Comparison of ENCODE assay signal across 9 cellular contexts in genomic region chr13:94345374-94346195, GRCh38.
A peak's percentile ranks its signal among the peaks of the same experiment; 100 is the strongest.
DNase-seq lines count a peak whose midpoint lies in the region; ATAC-seq and TF ChIP-seq lines count a peak whose summit lies in the region.
"Had no signal": no experiment of that assay in that cellular context is flagged by ENCODE, and none has a peak within 500 bp of the region (broad histone marks: within the 10 kb centered on the region; RNA-seq: fewer than 3 reads in every experiment).

No MANE protein-coding gene starts in this region.

- TF ChIP-seq POLR2A in lower leg skin (IDR thresholded peaks at IDR 0.05) (no peak), ovary (IDR thresholded peaks at IDR 0.05) (no peak)

- no peak for TF ChIP-seq CTCF in lower leg skin (IDR thresholded peaks at IDR 0.05)
- TF ChIP-seq CTCF in GM10248 (IDR thresholded peaks at IDR 0.05; ENCODE audit: control extremely low read depth, extremely low read depth, low read depth, missing control alignments) = no peak
- no peak for TF ChIP-seq CTCF in ovary (IDR thresholded peaks at IDR 0.05)

- H3K36me3 ChIP-seq in skeletal muscle satellite cell (ENCODE audit: insufficient read depth, low read length) = no peaks in the 10 kb centered on the region
- no peaks in the 10 kb centered on the region for H3K36me3 ChIP-seq in ovary

- WGBS in lower leg skin, 2 donors = 43 to 46% methylated on average over 8 of the region's 8 CpGs
- WGBS in ovary, 3 donors = 26 to 34% (median 28%) methylated on average over 8 of the region's 8 CpGs

- DNase-seq in activated CD8-positive, alpha-beta memory T cell treated with anti-CD3 and anti-CD28 coated beads, Interleukin-2, amount 10 ng/mL, durations not matched to agents 7 days and 5 days = no peak
- DNase-seq in activated CD8-positive, alpha-beta memory T cell treated with anti-CD3 and anti-CD28 coated beads, Interleukin-2, amount 50 U/mL, for 48 hours = no peak
- peak; percentile 74 for DNase-seq in NCI-H187 treated with DMSO at 0.1 percent for 48 hours (lab: John Stamatoyannopoulos, UW)
- peak; percentile 72 for DNase-seq in dermis blood vessel endothelial cell
- DNase-seq in lower leg skin (ENCODE audit: low spot score in 2 of 2) = no peak
- no peak for DNase-seq in GM10248 (ENCODE audit: extremely low spot score)
- no peak for DNase-seq in ovary
- DNase-seq: effector memory CD4-positive, alpha-beta T cell had no signal

- POLR2A ChIA-PET in GM10248 (lab: Yijun Ruan, JAX) = no interaction called here

- H3K4me1 Mint-ChIP-seq in activated CD8-positive, alpha-beta memory T cell treated with anti-CD3 and anti-CD28 coated beads, Interleukin-2, amount 10 ng/mL, durations not matched to agents 7 days and 5 days = peaks cover 19% of the 10 kb centered on the region

- H3K4me2 ChIP-seq in skeletal muscle satellite cell (ENCODE audit: low read length) = no peak overlapping the region

- H3K9me3 Mint-ChIP-seq in activated CD8-positive, alpha-beta memory T cell treated with anti-CD3 and anti-CD28 coated beads, Interleukin-2, amount 10 ng/mL, durations not matched to agents 7 days and 5 days (ENCODE audit: low read depth) = no peaks in the 10 kb centered on the region

- TF ChIP-seq EP300 in ovary (IDR thresholded peaks at IDR 0.05) = no peak

- no peak overlapping the region for H3K27ac ChIP-seq in ovary

- intact Hi-C loops in lower leg skin (cut with DNase I; ENCODE audit: low total_unique reads) = no loop called here
- intact Hi-C loops in ovary (cut with DNase I) = no loop called here

- H3K9me3 ChIP-seq in skeletal muscle satellite cell (replicated peaks; ENCODE audit: low read length) (no peaks in the 10 kb centered on the region), ovary (no peaks in the 10 kb centered on the region)

- no peak overlapping the region for H3K4me3 Mint-ChIP-seq in activated CD8-positive, alpha-beta memory T cell treated with anti-CD3 and anti-CD28 coated beads, Interleukin-2, amount 10 ng/mL, durations not matched to agents 7 days and 5 days

- peaks cover 2% of the 10 kb centered on the region for H3K36me3 Mint-ChIP-seq in activated CD8-positive, alpha-beta memory T cell treated with anti-CD3 and anti-CD28 coated beads, Interleukin-2, amount 10 ng/mL, durations not matched to agents 7 days and 5 days

- CTCF ChIA-PET in activated CD8-positive, alpha-beta memory T cell treated with anti-CD3 and anti-CD28 coated beads, Interleukin-2, amount 10 ng/mL, durations not matched to agents 7 days and 5 days (lab: Charles Lee) = interaction anchor here (0.7 to 2.5 kb wide), 11 partner anchors 8 to 230 kb away, joined by 3 to 8 read pairs (median 3); no protein-coding TSS in a partner anchor
- CTCF ChIA-PET in GM10248 (lab: Yijun Ruan, JAX) = interaction anchor here (0.9 to 2.6 kb wide), 3 partner anchors 13 to 16 kb away, joined by 3 to 8 read pairs (median 5); no protein-coding TSS in a partner anchor

- H3K27ac Mint-ChIP-seq in activated CD8-positive, alpha-beta memory T cell treated with anti-CD3 and anti-CD28 coated beads, Interleukin-2, amount 10 ng/mL, durations not matched to agents 7 days and 5 days = no peak overlapping the region

- H3K27me3 Mint-ChIP-seq in activated CD8-positive, alpha-beta memory T cell treated with anti-CD3 and anti-CD28 coated beads, Interleukin-2, amount 10 ng/mL, durations not matched to agents 7 days and 5 days = peaks cover 10% of the 10 kb centered on the region

- H3K4me1 ChIP-seq in skeletal muscle satellite cell (ENCODE audit: control insufficient read depth, insufficient read depth, low read length) (peaks cover 28% of the 10 kb centered on the region), ovary (ENCODE audit: insufficient read depth) (peaks cover 9% of the 10 kb centered on the region)

- ATAC-seq in activated CD8-positive, alpha-beta memory T cell treated with anti-CD3 and anti-CD28 coated beads, Interleukin-2, amount 10 ng/mL, durations not matched to agents 7 days and 5 days = peak; percentile 71

- H3K4me3 ChIP-seq in skeletal muscle satellite cell (ENCODE audit: low read length) (no peak overlapping the region), lower leg skin (ENCODE audit: low read depth, poor library complexity, severe bottlenecking) (no peak overlapping the region), ovary (no peak overlapping the region)

- H3K9ac ChIP-seq in skeletal muscle satellite cell (ENCODE audit: low read depth, low read length) = peak overlapping the region; percentile 2

- H3K27me3 ChIP-seq in skeletal muscle satellite cell (ENCODE audit: control insufficient read depth, insufficient read depth, low read length) (no peaks in the 10 kb centered on the region), ovary (no peaks in the 10 kb centered on the region)

Comparison
In these comparisons a context has a peak if more than half of its experiments do, and no peak if none do; other contexts are left out.
1. DNase-seq: peak in NCI-H187 treated with DMSO at 0.1 percent for 48 hours (single experiment) and dermis blood vessel endothelial cell (single experiment); none in activated CD8-positive, alpha-beta memory T cell treated with anti-CD3 and anti-CD28 coated beads, Interleukin-2, amount 10 ng/mL, durations not matched to agents 7 days and 5 days (single experiment), activated CD8-positive, alpha-beta memory T cell treated with anti-CD3 and anti-CD28 coated beads, Interleukin-2, amount 50 U/mL, for 48 hours (single experiment), lower leg skin (0 of 2), GM10248 (single experiment) and ovary (0 of 5).